Comparison of ENCODE assay signal across 21 cellular contexts in genomic region chr6:53984581-53984980, GRCh38.
DNase-seq lines count a peak whose midpoint lies in the region; ATAC-seq and TF ChIP-seq lines count a peak whose summit lies in the region.
"Had no signal": no experiment of that assay in that cellular context is flagged by ENCODE, and none has a peak within 500 bp of the region (broad histone marks: within the 10 kb centered on the region; RNA-seq: fewer than 3 reads in every experiment).

No MANE protein-coding gene starts in this region.

- H3K27ac Mint-ChIP-seq in activated naive CD4-positive, alpha-beta T cell treated with anti-CD3 and anti-CD28 coated beads, Interleukin-2, amount 50 U/mL, for 72 hours, result no peak overlapping the region
- H3K27ac Mint-ChIP-seq: activated naive CD4-positive, alpha-beta T cell treated with anti-CD3 and anti-CD28 coated beads, Interleukin-2, amount 50 U/mL, for 24 hours; CD4-positive, CD25-positive, alpha-beta regulatory T cell; H9; neural progenitor cell; progenitor cell of endocrine pancreas; stimulated activated naive CD8-positive, alpha-beta T cell treated with anti-CD3 and anti-CD28 coated beads, Interleukin-15, Interleukin-2, amounts not matched to agents 100 ng/mL and 50 ng/mL, for 24 hours; T-helper 2 cell treated with Interferon-gamma antibody and Interleukin-4, amounts not matched to agents 5 μg/mL and 100 μg/mL, for 36 hours had no signal

- H3K9me1 ChIP-seq in IMR-90 (ENCODE audit: insufficient read depth, low read length), result peaks cover 6% of the 10 kb centered on the region

- in situ Hi-C loops in IMR-90 (cut with MboI; ENCODE audit: low sequenced_read_pairs), result loop anchor here (5.0 to 25.0 kb wide), 4 partner anchors 728 to 1258 kb away; no protein-coding TSS in a partner anchor

- H3K14ac ChIP-seq in IMR-90 (replicated peaks; ENCODE audit: low read depth, low read length), result peak overlapping the region; percentile 83

- BruUV-seq in IMR-90 (replicated peaks; lab: Mats Ljungman, UMichigan), result no TSS peak

- no peaks in the 10 kb centered on the region for H3K9me3 Mint-ChIP-seq in activated naive CD4-positive, alpha-beta T cell treated with anti-CD3 and anti-CD28 coated beads, Interleukin-2, amount 50 U/mL, for 72 hours
- H3K9me3 Mint-ChIP-seq: activated naive CD4-positive, alpha-beta T cell treated with anti-CD3 and anti-CD28 coated beads, Interleukin-2, amount 50 U/mL, for 24 hours; CD4-positive, CD25-positive, alpha-beta regulatory T cell; H9; neural progenitor cell; stimulated activated naive CD8-positive, alpha-beta T cell treated with anti-CD3 and anti-CD28 coated beads, Interleukin-15, Interleukin-2, amounts not matched to agents 100 ng/mL and 50 ng/mL, for 24 hours; T-helper 2 cell treated with Interferon-gamma antibody and Interleukin-4, amounts not matched to agents 5 μg/mL and 100 μg/mL, for 36 hours had no signal

- no peaks in the 10 kb centered on the region for H3K36me3 Mint-ChIP-seq in activated naive CD4-positive, alpha-beta T cell treated with anti-CD3 and anti-CD28 coated beads, Interleukin-2, amount 50 U/mL, for 72 hours
- H3K36me3 Mint-ChIP-seq: activated naive CD4-positive, alpha-beta T cell treated with anti-CD3 and anti-CD28 coated beads, Interleukin-2, amount 50 U/mL, for 24 hours; CD4-positive, CD25-positive, alpha-beta regulatory T cell; neural progenitor cell had no signal

- H3K18ac ChIP-seq in IMR-90 (ENCODE audit: low read depth, low read length), result no peak overlapping the region; the same call in 1 of the 2 replicates

- H3K4me3 ChIP-seq in IMR-90 (ENCODE audit: insufficient read depth, low read depth, low read length) (no peak overlapping the region), adipocyte (ENCODE audit: low read length) (peak overlapping the region; percentile 53), osteoblast (ENCODE audit: insufficient read depth, low read length) (peak overlapping the region; percentile 38)
- H3K4me3 ChIP-seq: lower lobe of right lung, neural progenitor cell, thyroid gland had no signal

- H3K27me3 ChIP-seq in IMR-90 (ENCODE audit: control insufficient read depth, insufficient read depth, low read length) (no peaks in the 10 kb centered on the region), adipocyte (replicated peaks; ENCODE audit: control insufficient read depth, insufficient read depth, low read length) (no peaks in the 10 kb centered on the region), osteoblast (ENCODE audit: insufficient read depth, low read length) (no peaks in the 10 kb centered on the region)
- H3K27me3 ChIP-seq: neural progenitor cell, thyroid gland had no signal

- dilution Hi-C loops in IMR-90 (cut with HindIII; ENCODE audit: low sequenced_read_pairs, unreplicated experiment), result no loop called here

- CTCF ChIA-PET in IMR-90 (lab: Yijun Ruan, JAX), result interaction anchor here (1.4 kb wide), 1 partner anchor 282 kb away, joined by 4 read pairs; no protein-coding TSS in a partner anchor

- TF ChIP-seq CTCF in IMR-90 (conservative IDR thresholded peaks at IDR 0.05; ENCODE audit: low read depth, low read length) (no peak), osteoblast (IDR thresholded peaks at IDR 0.05; ENCODE audit: extremely low read depth, low read depth, low read length) (no peak)

- TF ChIP-seq RAD21 in IMR-90 (IDR thresholded peaks at IDR 0.05; ENCODE audit: low read length), result no peak

- peak; percentile 67 for DNase-seq in DMS 273 (lab: John Stamatoyannopoulos, UW; ENCODE audit: unreplicated experiment)
- no peak for DNase-seq in IMR-90
- DNase-seq in adipocyte (ENCODE audit: low read depth), result no peak
- DNase-seq in osteoblast (ENCODE audit: insufficient read length, low spot score, missing footprints), result no peak
- no peak for DNase-seq in activated naive CD4-positive, alpha-beta T cell treated with anti-CD3 and anti-CD28 coated beads, Interleukin-2, amount 50 U/mL, for 72 hours (ENCODE audit: low spot score in 2 of 2)
- DNase-seq in T-helper 9 cell, result no peak
- DNase-seq: activated CD4-positive, alpha-beta T cell treated with anti-CD3 and anti-CD28 coated beads, Interleukin-2, amount 50 U/mL, for 1 hour; aorta; CD4-positive, CD25-positive, alpha-beta regulatory T cell; central memory CD4-positive, alpha-beta T cell; H9; lower lobe of right lung; NCI-H526 treated with DMSO at 0.1 percent for 48 hours; thyroid gland had no signal

- no peak for TF ChIP-seq POLR2A in IMR-90 (IDR thresholded peaks at IDR 0.05; ENCODE audit: low read depth, low read length)

- no peak overlapping the region for H2BK5ac ChIP-seq in IMR-90 (ENCODE audit: low read depth, low read length, poor library complexity, severe bottlenecking)

- H2AK5ac ChIP-seq in IMR-90 (ENCODE audit: low read depth, low read length), result peak overlapping the region; percentile 79

- H3K79me2 ChIP-seq in osteoblast (ENCODE audit: insufficient read depth, low read length), result no peaks in the 10 kb centered on the region

- intact Hi-C loops in IMR-90 (cut with micrococcal nuclease), result loop anchor here (5.0 to 10.0 kb wide), 3 partner anchors 640 to 1460 kb away; no protein-coding TSS in a partner anchor

- H2BK20ac ChIP-seq in IMR-90 (ENCODE audit: low read depth, low read length), result peak overlapping the region; percentile 94; the same call in 1 of the 2 replicates

- no peak overlapping the region for H3K27ac ChIP-seq in IMR-90 (ENCODE audit: insufficient read depth, low read length)
- H3K27ac ChIP-seq in osteoblast (ENCODE audit: low read depth, low read length), result peak overlapping the region; percentile 84
- H3K27ac ChIP-seq: lower lobe of right lung, neural progenitor cell, thyroid gland had no signal

- H3K9ac ChIP-seq in IMR-90 (ENCODE audit: low read depth, low read length), result no peak overlapping the region
- H3K9ac ChIP-seq in adipocyte (ENCODE audit: low read length), result peak overlapping the region; percentile 21
- H3K9ac ChIP-seq: neural progenitor cell had no signal

- H2AFZ ChIP-seq in IMR-90 (replicated peaks; ENCODE audit: low read length, poor library complexity), result no peak overlapping the region
- peak overlapping the region; percentile 2 for H2AFZ ChIP-seq in osteoblast (ENCODE audit: low read length)
- H2AFZ ChIP-seq: neural progenitor cell had no signal

- peak overlapping the region; percentile 52; the same call in 1 of the 2 replicates for H3K4me2 ChIP-seq in IMR-90 (ENCODE audit: low read depth, low read length)
- peak overlapping the region; percentile 70 for H3K4me2 ChIP-seq in osteoblast (ENCODE audit: insufficient read depth, low read length)
- H3K4me2 ChIP-seq: neural progenitor cell had no signal

- H3K79me1 ChIP-seq in IMR-90 (ENCODE audit: low read depth in 1 of 2, low read length in 2 of 2), result no peaks in the 10 kb centered on the region

- H4K91ac ChIP-seq in IMR-90 (ENCODE audit: insufficient read depth, low read depth, low read length), result peak overlapping the region; percentile 75

- peak overlapping the region; percentile 91 for H2BK120ac ChIP-seq in IMR-90 (ENCODE audit: low read depth, low read length)

- no peaks in the 10 kb centered on the region for H4K20me1 ChIP-seq in IMR-90 (ENCODE audit: insufficient read depth, low read length)
- no peaks in the 10 kb centered on the region for H4K20me1 ChIP-seq in osteoblast (ENCODE audit: insufficient read depth, low read length)

- no peak overlapping the region; the same call in 1 of the 2 replicates for H3K23ac ChIP-seq in IMR-90 (ENCODE audit: low read depth, low read length)

- H3K9me3 ChIP-seq in IMR-90 (ENCODE audit: control insufficient read depth, insufficient read depth, low read length) (no peaks in the 10 kb centered on the region), adipocyte (ENCODE audit: control insufficient read depth, low read length) (no peaks in the 10 kb centered on the region), osteoblast (ENCODE audit: low read depth, low read length) (no peaks in the 10 kb centered on the region)
- H3K9me3 ChIP-seq: lower lobe of right lung, thyroid gland had no signal

- H3K56ac ChIP-seq in IMR-90 (ENCODE audit: extremely low read depth, insufficient read depth, low read length), result no peak overlapping the region; the same call in 1 of the 2 replicates

- POLR2A ChIA-PET in IMR-90 (lab: Charles Lee; ENCODE audit: unreplicated experiment), result no interaction called here

- H3K4me1 ChIP-seq in IMR-90 (ENCODE audit: control insufficient read depth, insufficient read depth, low read length), result peaks cover 7% of the 10 kb centered on the region
- peaks cover 35% of the 10 kb centered on the region for H3K4me1 ChIP-seq in adipocyte (ENCODE audit: control insufficient read depth, insufficient read depth, low read length)
- peaks cover 42% of the 10 kb centered on the region for H3K4me1 ChIP-seq in osteoblast (ENCODE audit: insufficient read depth, low read length)
- H3K4me1 ChIP-seq: lower lobe of right lung had no signal

- H4K5ac ChIP-seq in IMR-90 (ENCODE audit: low read depth, low read length), result peak overlapping the region; percentile 55; the same call in 1 of the 2 replicates

- peak overlapping the region; percentile 88 for H3K4ac ChIP-seq in IMR-90 (ENCODE audit: low read depth, low read length)

- no CpG with 5 or more reads among the region's 3 CpGs for WGBS in IMR-90 (ENCODE audit: extremely low coverage in 2 of 2, insufficient read length in 1 of 2), 2 experiments

- peak overlapping the region; percentile 54; the same call in 2 of the 3 replicates for H2BK15ac ChIP-seq in IMR-90 (ENCODE audit: low read depth, low read length)

- no peak overlapping the region for H2AK9ac ChIP-seq in IMR-90 (replicated peaks; ENCODE audit: low read depth, low read length, poor library complexity)

- ATAC-seq in IMR-90 (ENCODE audit: low read depth), result peak; percentile 18; the same call in 1 of the 2 replicates
- no peak for ATAC-seq in activated naive CD4-positive, alpha-beta T cell treated with anti-CD3 and anti-CD28 coated beads, Interleukin-2, amount 50 U/mL, for 72 hours
- no peak for ATAC-seq in HG03342 (IDR thresholded peaks at IDR 0.05; ENCODE audit: unreplicated experiment)
- ATAC-seq: lower lobe of right lung, sciatic nerve had no signal

- H3K36me3 ChIP-seq in IMR-90 (ENCODE audit: control insufficient read depth, insufficient read depth, low read length) (no peaks in the 10 kb centered on the region), adipocyte (ENCODE audit: control insufficient read depth, insufficient read depth, low read length, severe bottlenecking) (no peaks in the 10 kb centered on the region), osteoblast (ENCODE audit: insufficient read depth, low read length) (no peaks in the 10 kb centered on the region)
- H3K36me3 ChIP-seq: lower lobe of right lung, neural progenitor cell, thyroid gland had no signal

- peak overlapping the region; percentile 6 to 73; a peak in 1 of 4 replicates for H4K8ac ChIP-seq in IMR-90 (ENCODE audit: low read depth in 2 of 2, low read length in 2 of 2)

TF ChIP-seq in IMR-90, 13 proteins besides CTCF, POLR2A, EP300 and RAD21:
- TF ChIP-seq FOS (IDR thresholded peaks at IDR 0.05; ENCODE audit: low read depth, low read length) (no peak), CHD1 (IDR thresholded peaks at IDR 0.05; ENCODE audit: low read depth, low read length) (no peak), RFX5 (IDR thresholded peaks at IDR 0.05; ENCODE audit: low read depth, low read length) (no peak), RCOR1 (IDR thresholded peaks at IDR 0.05; ENCODE audit: insufficient replicate concordance, low read length) (no peak), MXI1 (IDR thresholded peaks at IDR 0.05; ENCODE audit: borderline replicate concordance, low read depth, low read length) (no peak), MAFK (IDR thresholded peaks at IDR 0.05; ENCODE audit: low read depth, low read length) (no peak)
